In the genomic region with DNA sequence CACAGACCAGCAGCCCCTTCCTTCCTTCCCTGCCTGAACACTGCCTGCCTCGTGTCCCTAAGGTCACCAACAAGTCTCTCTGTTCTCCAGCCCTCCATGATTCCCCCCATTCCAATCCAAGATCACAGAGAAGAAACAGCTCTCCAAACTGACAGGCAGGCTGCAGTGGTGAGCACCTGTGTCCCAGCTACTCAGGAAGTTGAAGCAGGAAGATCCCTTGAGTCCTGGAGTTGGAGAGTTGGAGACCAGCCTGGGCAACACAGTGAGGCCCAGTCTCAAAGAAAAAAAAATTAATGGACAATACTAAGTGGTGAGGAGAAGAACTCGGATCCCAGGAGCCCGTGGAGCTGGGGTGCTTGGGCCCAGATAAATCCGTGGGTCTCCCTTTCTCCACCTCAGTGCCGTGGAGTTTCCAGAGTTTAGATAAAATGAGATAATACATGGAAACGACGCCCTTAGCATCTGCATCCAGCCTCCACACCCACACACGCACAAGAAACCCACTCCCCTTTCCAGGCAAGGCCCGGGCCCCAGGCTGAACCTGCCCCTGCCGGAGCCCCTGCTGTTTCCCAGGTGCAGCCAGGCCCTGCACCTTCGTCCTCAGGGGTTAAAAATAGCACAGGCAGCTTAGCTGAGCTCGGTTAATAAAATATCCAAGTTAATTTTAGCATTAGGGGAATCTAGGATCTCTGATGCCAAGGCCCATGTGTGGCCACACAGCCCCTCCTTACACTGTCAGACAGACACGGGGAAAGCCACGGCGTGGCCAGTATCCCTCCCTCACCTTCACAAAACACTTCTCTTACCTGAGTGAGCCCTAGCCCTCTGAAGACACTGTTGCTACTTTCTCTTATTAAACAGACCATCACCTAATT, we compare ENCODE assay signal across 11 cellular contexts. TPM values are rescaled to one million over a fixed set of nuclear protein-coding genes. Genes with fewer than 3 reads are reported as not detected.
DNase-seq lines count a peak whose midpoint lies in the region; ATAC-seq and TF ChIP-seq lines count a peak whose summit lies in the region.
"Had no signal": no experiment of that assay in that cellular context is flagged by ENCODE, and none has a peak within 500 bp of the region (broad histone marks: within the 10 kb centered on the region; RNA-seq: fewer than 3 reads in every experiment).

No MANE protein-coding gene starts in this region.

- POLR2A ChIA-PET in AG04450 (lab: Yijun Ruan, JAX): interaction anchor here (0.6 to 1.2 kb wide), 2 partner anchors 16 to 233 kb away, joined by 3 to 4 read pairs; no protein-coding TSS in a partner anchor
- POLR2A ChIA-PET in HEK293 (lab: Yijun Ruan, JAX): interaction anchor here (0.5 kb wide), 1 partner anchor 29 kb away, joined by 4 read pairs; no protein-coding TSS in a partner anchor
- POLR2A ChIA-PET in PC-3 (lab: Charles Lee; ENCODE audit: unreplicated experiment): no interaction called here

- no peaks in the 10 kb centered on the region for H4K20me1 ChIP-seq in PC-3 (ENCODE audit: low read length)

- CTCF ChIA-PET in AG04450 (lab: Charles Lee) (interaction anchor here (1.1 kb wide), 1 partner anchor 103 kb away, joined by 3 read pairs; no protein-coding TSS in a partner anchor), HEK293 (lab: Yijun Ruan, JAX) (interaction anchor here (0.6 kb wide), 1 partner anchor 14 kb away, joined by 3 read pairs; no protein-coding TSS in a partner anchor), PC-3 (lab: Charles Lee) (no interaction called here)

- H3F3A ChIP-seq in PC-3 (ENCODE audit: low read length, unreplicated experiment): peaks cover 4% of the 10 kb centered on the region

- H3K4me1 ChIP-seq in HEK293 (ENCODE audit: control insufficient read depth, insufficient read depth, low read length) (no peaks in the 10 kb centered on the region), PC-3 (ENCODE audit: insufficient read depth, low read length) (peaks cover 22% of the 10 kb centered on the region)

- intact Hi-C loops in dendritic cell treated with granulocyte-macrophage colony-stimulating factor and Interleukin-4, amounts not matched to agents 40 ng/mL and 50 ng/mL, for 4 days (cut with micrococcal nuclease): no loop called here
- intact Hi-C loops in natural killer cell (cut with micrococcal nuclease): no loop called here
- intact Hi-C loops in PC-3 (cut with micrococcal nuclease): no loop called here

- ATAC-seq in natural killer cell (no peak), HG03521 (IDR thresholded peaks at IDR 0.05; ENCODE audit: unreplicated experiment) (no peak), PC-3 (no peak)

- H3K4me1 Mint-ChIP-seq in dendritic cell treated with granulocyte-macrophage colony-stimulating factor and Interleukin-4, amounts not matched to agents 40 ng/mL and 50 ng/mL, for 4 days (ENCODE audit: low read depth): peaks cover 91% of the 10 kb centered on the region
- H3K4me1 Mint-ChIP-seq in natural killer cell: peaks cover 78 to 90% of the 10 kb centered on the region in 2 donors

- H3K4me3 Mint-ChIP-seq in dendritic cell treated with granulocyte-macrophage colony-stimulating factor and Interleukin-4, amounts not matched to agents 40 ng/mL and 50 ng/mL, for 4 days: no peak overlapping the region
- peak overlapping the region; percentile 98 for H3K4me3 Mint-ChIP-seq in natural killer cell

- peak overlapping the region; percentile 84 for H3K27ac Mint-ChIP-seq in dendritic cell treated with granulocyte-macrophage colony-stimulating factor and Interleukin-4, amounts not matched to agents 40 ng/mL and 50 ng/mL, for 4 days
- peak overlapping the region; percentile 91 to 92 for H3K27ac Mint-ChIP-seq in natural killer cell

- no peaks in the 10 kb centered on the region for H3K9me3 Mint-ChIP-seq in dendritic cell treated with granulocyte-macrophage colony-stimulating factor and Interleukin-4, amounts not matched to agents 40 ng/mL and 50 ng/mL, for 4 days
- H3K9me3 Mint-ChIP-seq in natural killer cell: no peaks in the 10 kb centered on the region

- H3K27me3 Mint-ChIP-seq in dendritic cell treated with granulocyte-macrophage colony-stimulating factor and Interleukin-4, amounts not matched to agents 40 ng/mL and 50 ng/mL, for 4 days: no peaks in the 10 kb centered on the region
- H3K27me3 Mint-ChIP-seq in natural killer cell (ENCODE audit: low read depth in 2 of 2): no peaks in the 10 kb centered on the region

- DNase-seq in AG04450 (ENCODE audit: low read depth, low spot score): no peak
- peak; percentile 15 for DNase-seq in natural killer cell
- no peak for DNase-seq in activated CD4-positive, CD25-positive, alpha-beta regulatory T cell (lab: John Stamatoyannopoulos, UW)
- no peak for DNase-seq in activated effector memory CD4-positive, alpha-beta T cell treated with Interleukin-2 at 50 U/mL for 16 hours
- no peak for DNase-seq in PC-3
- DNase-seq: KBM-7 had no signal

- no peaks in the 10 kb centered on the region for H3K9me2 ChIP-seq in PC-3 (replicated peaks; ENCODE audit: low read length)

- peak overlapping the region; percentile 96 for H3K27ac ChIP-seq in AG04450 (ENCODE audit: low read depth, low read length)
- no peak overlapping the region for H3K27ac ChIP-seq in HEK293 (ENCODE audit: extremely low read depth, low read depth, low read length)
- H3K27ac ChIP-seq in PC-3 (ENCODE audit: low read length): no peak overlapping the region
- H3K27ac ChIP-seq: VCaP had no signal

- no TSS peak for BruUV-seq in PC-3 (replicated peaks; lab: Mats Ljungman, UMichigan)

- H3K9me3 ChIP-seq in AG04450 (ENCODE audit: control insufficient read depth, insufficient read depth, low read length): peaks cover 11% of the 10 kb centered on the region; the same call in 1 of the 2 replicates
- no peaks in the 10 kb centered on the region for H3K9me3 ChIP-seq in HEK293 (ENCODE audit: control insufficient read depth, insufficient read depth, low read depth, low read length)
- H3K9me3 ChIP-seq in PC-3 (ENCODE audit: low read length): no peaks in the 10 kb centered on the region

- H3K27me3 ChIP-seq in AG04450 (ENCODE audit: control insufficient read depth, insufficient read depth, low read length) (no peaks in the 10 kb centered on the region), PC-3 (ENCODE audit: low read length) (no peaks in the 10 kb centered on the region)

- H3K36me3 ChIP-seq in HEK293 (ENCODE audit: control insufficient read depth in 2 of 2, insufficient read depth in 1 of 2, low read length in 2 of 2): no peaks in the 10 kb centered on the region
- no peaks in the 10 kb centered on the region for H3K36me3 ChIP-seq in PC-3 (ENCODE audit: low read depth, low read length)

- peaks cover 86% of the 10 kb centered on the region for H3K79me2 ChIP-seq in PC-3 (ENCODE audit: low read length)

- no peak overlapping the region for H3K9ac ChIP-seq in PC-3 (ENCODE audit: low read length)

- TF ChIP-seq CTCF in AG04450 (IDR thresholded peaks at IDR 0.05; ENCODE audit: low read depth, low read length) (no peak), HEK293 (tag by site-specific recombination; IDR thresholded peaks at IDR 0.05) (no peak), natural killer cell (IDR thresholded peaks at IDR 0.05) (no peak), PC-3 (conservative IDR thresholded peaks at IDR 0.05; ENCODE audit: low read depth, low read length) (no peak)

- no peak overlapping the region for H2AFZ ChIP-seq in PC-3 (ENCODE audit: low read length)

- peak overlapping the region; percentile 93 for H3K4me3 ChIP-seq in AG04450 (ENCODE audit: low read depth, low read length)
- no peak overlapping the region for H3K4me3 ChIP-seq in HEK293 (ENCODE audit: low read depth, low read length)
- no peak overlapping the region for H3K4me3 ChIP-seq in PC-3 (ENCODE audit: low read length)

- no peak overlapping the region for H3K4me2 ChIP-seq in PC-3 (ENCODE audit: low read length)

- H3K36me3 Mint-ChIP-seq in dendritic cell treated with granulocyte-macrophage colony-stimulating factor and Interleukin-4, amounts not matched to agents 40 ng/mL and 50 ng/mL, for 4 days (ENCODE audit: low read depth): peaks cover 31% of the 10 kb centered on the region
- peaks cover 11% of the 10 kb centered on the region for H3K36me3 Mint-ChIP-seq in natural killer cell

TF ChIP-seq in HEK293, 187 proteins besides CTCF, POLR2A, EP300 and RAD21:
- TF ChIP-seq ZBTB17 (tag by site-specific recombination; IDR thresholded peaks at IDR 0.05) (0 out of 2 replicates have a peak, but pooled peaks have one; percentile 11), ZFHX2 (tag by site-specific recombination; conservative IDR thresholded peaks at IDR 0.05) (0 out of 2 replicates have a peak, but pooled peaks have one; percentile 24), ZNF350 (tag by site-specific recombination; IDR thresholded peaks at IDR 0.05) (no peak)
- TF ChIP-seq, protein P1, sequence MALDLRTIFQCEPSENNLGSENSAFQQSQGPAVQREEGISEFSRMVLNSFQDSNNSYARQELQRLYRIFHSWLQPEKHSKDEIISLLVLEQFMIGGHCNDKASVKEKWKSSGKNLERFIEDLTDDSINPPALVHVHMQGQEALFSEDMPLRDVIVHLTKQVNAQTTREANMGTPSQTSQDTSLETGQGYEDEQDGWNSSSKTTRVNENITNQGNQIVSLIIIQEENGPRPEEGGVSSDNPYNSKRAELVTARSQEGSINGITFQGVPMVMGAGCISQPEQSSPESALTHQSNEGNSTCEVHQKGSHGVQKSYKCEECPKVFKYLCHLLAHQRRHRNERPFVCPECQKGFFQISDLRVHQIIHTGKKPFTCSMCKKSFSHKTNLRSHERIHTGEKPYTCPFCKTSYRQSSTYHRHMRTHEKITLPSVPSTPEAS (tag by site-specific recombination; IDR thresholded peaks at IDR 0.05): no peak

RNA-seq across cellular contexts. Expression of a gene that starts 4.7 kb away (rescaled TPM):
- 25.2 and 26.8 TPM in 2 replicates for polyA plus RNA-seq in AG04450 (2011; rRNA removed)
- 32.8 and 38.1 TPM in 2 replicates for polyA minus RNA-seq in AG04450 (2011; rRNA and poly(A)+ RNA removed)
- total RNA-seq in natural killer cell (100 to 1,000 TPM; 252 to 277 (median 274) TPM), PC-3 (2014; rRNA removed) (9.1 and 9.4 TPM in 2 replicates)

RNA-seq across cellular contexts. Expression of a gene that starts 51.3 kb away (rescaled TPM):
- not detected in 2 replicates for polyA plus RNA-seq in AG04450 (2011; rRNA removed)
- polyA minus RNA-seq in AG04450 (2011; rRNA and poly(A)+ RNA removed): not detected in 2 replicates
- total RNA-seq in natural killer cell (1 to 10 TPM in 1 of 3 donors, under 1 TPM in 1, not detected in 1; 0.45 to 7.7 TPM), PC-3 (2014; rRNA removed) (not detected in 2 replicates)
- total RNA-seq: pulmonary artery endothelial cell had no signal

Comparison
In these comparisons a context has a peak if more than half of its experiments do, and no peak if none do; other contexts are left out.
1. RNA of a gene that starts 4.7 kb away (total RNA-seq): 252 to 277 TPM in natural killer cell; 9.1 to 9.4 TPM in PC-3; every median in the first group is over 10 times any median in the second.